In the genomic region with DNA sequence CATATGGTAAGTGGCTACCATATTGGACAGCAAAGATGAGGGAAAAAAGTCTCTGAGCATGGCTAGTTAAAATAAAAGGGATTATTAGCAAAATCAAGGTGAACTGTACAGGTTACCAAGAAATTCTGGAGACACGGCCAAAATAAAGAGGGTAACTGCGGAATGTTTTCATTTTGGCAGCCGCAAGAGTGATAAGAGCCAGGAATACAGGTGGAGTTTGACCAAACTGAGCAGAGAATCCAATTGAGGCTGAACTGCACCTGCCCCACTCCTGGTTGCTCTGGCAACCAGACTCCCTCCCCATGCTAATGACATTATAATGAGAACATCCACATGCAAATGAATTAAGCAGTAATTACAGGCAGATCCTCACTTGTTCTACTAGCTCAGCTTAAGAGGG, we compare ENCODE assay signal across 18 cellular contexts. TPM values are rescaled to one million over a fixed set of nuclear protein-coding genes. Genes with fewer than 3 reads are reported as not detected.
DNase-seq lines count a peak whose midpoint lies in the region; ATAC-seq lines count a peak whose summit lies in the region.
"Had no signal": no experiment of that assay in that cellular context is flagged by ENCODE, and none has a peak within 500 bp of the region (broad histone marks: within the 10 kb centered on the region; RNA-seq: fewer than 3 reads in every experiment).

No MANE protein-coding gene starts in this region.

- peak; percentile 60 for ATAC-seq in left lobe of liver
- ATAC-seq: PC-3, SK-N-SH treated with all-trans-retinoic acid at 6 μM for 48 hours, T-cell had no signal

- DNase-seq in NCI-H1436 (lab: John Stamatoyannopoulos, UW) (peak; percentile 46), NCI-H1436 treated with DMSO at 0.1 percent for 48 hours (lab: John Stamatoyannopoulos, UW) (no peak), COR-L47 (lab: John Stamatoyannopoulos, UW) (peak; percentile 9), NCI-H510A treated with DMSO at 0.1 percent for 48 hours (lab: John Stamatoyannopoulos, UW) (peak; percentile 78), left lobe of liver (ENCODE audit: low spot score) (no peak), NCI-H146 (lab: John Stamatoyannopoulos, UW) (no peak), NCI-H2171 (lab: John Stamatoyannopoulos, UW) (no peak)
- DNase-seq: Calu3; CD4-positive, alpha-beta T cell; GOT3; NCI-H1694 treated with DMSO at 0.1 percent for 48 hours; NCI-H226; NCI-H82; PC-3; RPMI8226; SHP77 treated with DMSO at 0.1 percent for 48 hours; T-cell had no signal

RNA-seq across cellular contexts. Expression of gene EPHA4, which starts 18.8 kb away (rescaled TPM):
- 1.7 TPM for total RNA-seq in left lobe of liver

Comparison
In these comparisons a context has a peak if more than half of its experiments do, and no peak if none do; other contexts are left out.
1. DNase-seq: peak in NCI-H1436 (single experiment), COR-L47 (single experiment) and NCI-H510A treated with DMSO at 0.1 percent for 48 hours (single experiment); none in NCI-H1436 treated with DMSO at 0.1 percent for 48 hours (single experiment), left lobe of liver (single experiment), NCI-H146 (single experiment) and NCI-H2171 (single experiment).